ENCODE assay signal across 1 cellular context in genomic region chr5:160419458-160420330, GRCh38.
A peak's percentile ranks its signal among the peaks of the same experiment; 100 is the strongest.
TF ChIP-seq lines count a peak whose summit lies in the region.

No MANE protein-coding gene starts in this region.

TF ChIP-seq in GM12878, 131 proteins besides CTCF, POLR2A, EP300 and RAD21 (continued from another document):
- no peak for TF ChIP-seq E4F1 (IDR thresholded peaks at IDR 0.05; ENCODE audit: borderline replicate concordance, partially characterized antibody)
- no peak for TF ChIP-seq USF2 (IDR thresholded peaks at IDR 0.05; ENCODE audit: borderline replicate concordance, low read depth, low read length)
- TF ChIP-seq WRNIP1 (IDR thresholded peaks at IDR 0.05; ENCODE audit: borderline replicate concordance, low read depth, low read length), result no peak
- peak; percentile 39; the same call in 1 of the 2 replicates for TF ChIP-seq BCL11A (IDR thresholded peaks at IDR 0.05; ENCODE audit: low read depth, low read length)
- no peak for TF ChIP-seq JUNB (IDR thresholded peaks at IDR 0.05)
- no peak for TF ChIP-seq SP1 (IDR thresholded peaks at IDR 0.05; ENCODE audit: low read depth, low read length)
- TF ChIP-seq ASH2L (IDR thresholded peaks at IDR 0.05; ENCODE audit: borderline replicate concordance, low read depth), result peak; percentile 53; the same call in 1 of the 2 replicates
- TF ChIP-seq FOS (IDR thresholded peaks at IDR 0.05; ENCODE audit: borderline replicate concordance, extremely low read depth, insufficient read length), result no peak
- TF ChIP-seq EZH2 (IDR thresholded peaks at IDR 0.05; ENCODE audit: borderline replicate concordance, control insufficient read depth, low read depth, low read length), result no peak
- TF ChIP-seq NBN (IDR thresholded peaks at IDR 0.05), result 0 out of 2 replicates have a peak, but pooled peaks have one; percentile 15
- no peak for TF ChIP-seq CBFB (IDR thresholded peaks at IDR 0.05; ENCODE audit: low read depth)
- TF ChIP-seq PAX8 (IDR thresholded peaks at IDR 0.05), result 0 out of 2 replicates have a peak, but pooled peaks have one; percentile 75
- TF ChIP-seq IRF4 (IDR thresholded peaks at IDR 0.05; ENCODE audit: low read depth, low read length), result no peak
- no peak for TF ChIP-seq CEBPB (IDR thresholded peaks at IDR 0.05; ENCODE audit: borderline replicate concordance in 1 of 2, low read depth in 2 of 2, low read length in 2 of 2)
- TF ChIP-seq RUNX3 (IDR thresholded peaks at IDR 0.05; ENCODE audit: low read length), result no peak
- TF ChIP-seq ESRRA (IDR thresholded peaks at IDR 0.05; ENCODE audit: low read length), result no peak
- 0 out of 2 replicates have a peak, but pooled peaks have one; percentile 30 for TF ChIP-seq NKRF (conservative IDR thresholded peaks at IDR 0.05)
- peak; percentile 18 for TF ChIP-seq SKIL (IDR thresholded peaks at IDR 0.05; ENCODE audit: low read depth, poor library complexity, severe bottlenecking)
- no peak for TF ChIP-seq EGR1 (IDR thresholded peaks at IDR 0.05; ENCODE audit: borderline replicate concordance in 1 of 2, low read depth in 2 of 2, low read length in 2 of 2)
- no peak for TF ChIP-seq CREM (IDR thresholded peaks at IDR 0.05; ENCODE audit: low read depth)
- TF ChIP-seq SMC3 (IDR thresholded peaks at IDR 0.05; ENCODE audit: borderline replicate concordance, low read length), result no peak
- 0 out of 2 replicates have a peak, but pooled peaks have one; percentile 55 for TF ChIP-seq ATF7 (IDR thresholded peaks at IDR 0.05; ENCODE audit: low read depth)
- no peak for TF ChIP-seq BRCA1 (IDR thresholded peaks at IDR 0.05; ENCODE audit: low read depth, low read length)
